Comparison of ENCODE assay signal across 20 cellular contexts in genomic region chr2:96181529-96181928, GRCh38. TPM values are rescaled to one million over a fixed set of nuclear protein-coding genes. Genes with fewer than 3 reads are reported as not detected.
DNase-seq lines count a peak whose midpoint lies in the region; ATAC-seq, FAIRE-seq and TF ChIP-seq lines count a peak whose summit lies in the region.
"Had no signal": no experiment of that assay in that cellular context is flagged by ENCODE, and none has a peak within 500 bp of the region (broad histone marks: within the 10 kb centered on the region; RNA-seq: fewer than 3 reads in every experiment).

No MANE protein-coding gene starts in this region.

- no peak overlapping the region for H2AFZ ChIP-seq in GM12878 (ENCODE audit: control insufficient read depth, low read depth, low read length)

- peaks cover 46% of the 10 kb centered on the region for H3K36me3 Mint-ChIP-seq in stimulated activated effector memory CD8-positive, alpha-beta T cell treated with anti-CD3 and anti-CD28 coated beads, Interleukin-12 subunit alpha, Interleukin-12 subunit beta, amount 100 ng/mL, for 72 hours
- peaks cover 28% of the 10 kb centered on the region for H3K36me3 Mint-ChIP-seq in activated CD8-positive, alpha-beta T cell treated with anti-CD3 and anti-CD28 coated beads, Interleukin-2, amount 10 ng/mL, durations not matched to agents 7 days and 5 days (ENCODE audit: low read depth)

- intact Hi-C loops in GM12878 (cut with micrococcal nuclease; ENCODE audit: unreplicated experiment), result no loop called here

- H3K79me2 ChIP-seq in GM12878 (ENCODE audit: control insufficient read depth, insufficient read depth, low read length), result no peaks in the 10 kb centered on the region

- no peak overlapping the region for H3K4me3 Mint-ChIP-seq in stimulated activated effector memory CD8-positive, alpha-beta T cell treated with anti-CD3 and anti-CD28 coated beads, Interleukin-12 subunit alpha, Interleukin-12 subunit beta, amount 100 ng/mL, for 72 hours
- no peak overlapping the region for H3K4me3 Mint-ChIP-seq in activated CD8-positive, alpha-beta T cell treated with anti-CD3 and anti-CD28 coated beads, Interleukin-2, amount 10 ng/mL, durations not matched to agents 7 days and 5 days
- H3K4me3 Mint-ChIP-seq: CD14-positive monocyte; CD8-positive, alpha-beta memory T cell; HFFc6 had no signal

- H3K9me3 ChIP-seq in GM12878 (replicated peaks; ENCODE audit: control insufficient read depth, insufficient read depth, low read length), result no peaks in the 10 kb centered on the region
- H3K9me3 ChIP-seq: A549, Caco-2, HAP-1 had no signal

- TF ChIP-seq RAD21 in GM12878 (IDR thresholded peaks at IDR 0.05; ENCODE audit: insufficient read depth, low read depth, low read length), result no peak

- no peaks in the 10 kb centered on the region for H3K9me3 Mint-ChIP-seq in stimulated activated effector memory CD8-positive, alpha-beta T cell treated with anti-CD3 and anti-CD28 coated beads, Interleukin-12 subunit alpha, Interleukin-12 subunit beta, amount 100 ng/mL, for 72 hours
- H3K9me3 Mint-ChIP-seq in activated CD8-positive, alpha-beta T cell treated with anti-CD3 and anti-CD28 coated beads, Interleukin-2, amount 10 ng/mL, durations not matched to agents 7 days and 5 days (ENCODE audit: insufficient read depth), result no peaks in the 10 kb centered on the region
- H3K9me3 Mint-ChIP-seq: CD8-positive, alpha-beta memory T cell; HFFc6; IgD-negative memory B cell had no signal

- BruUV-seq in GM12878 (replicated peaks; lab: Mats Ljungman, UMichigan), result no TSS peak

- no peak overlapping the region for H3K4me2 ChIP-seq in GM12878 (ENCODE audit: control insufficient read depth, insufficient read depth)
- H3K4me2 ChIP-seq: A549, KMS-11 had no signal

- no peak for FAIRE-seq in GM12878 (lab: Jason Lieb, UNC)
- FAIRE-seq: A549, GM18507, H1 had no signal

- DNase-seq in GM20000 (ENCODE audit: low spot score), result peak; percentile 12
- no peak for DNase-seq in GM12878 (ENCODE audit: low read depth, low spot score)
- no peak for DNase-seq in stimulated activated effector memory CD8-positive, alpha-beta T cell treated with anti-CD3 and anti-CD28 coated beads, Interleukin-12 subunit alpha, Interleukin-12 subunit beta, amount 100 ng/mL, for 72 hours (ENCODE audit: low spot score in 2 of 2)
- no peak for DNase-seq in pons (ENCODE audit: low spot score)
- DNase-seq in SW 1271 (lab: John Stamatoyannopoulos, UW), result no peak
- DNase-seq in activated CD8-positive, alpha-beta T cell treated with anti-CD3 and anti-CD28 coated beads, Interleukin-2, amount 10 ng/mL, durations not matched to agents 7 days and 5 days, result no peak
- DNase-seq: Caco-2; CD8-positive, alpha-beta memory T cell; HFFc6 had no signal

- H3K4me1 ChIP-seq in GM12878 (ENCODE audit: control insufficient read depth, insufficient read depth, low read length), result peaks cover 2% of the 10 kb centered on the region; the same call in 1 of the 2 replicates
- H3K4me1 ChIP-seq: A549, HAP-1 had no signal

- no peaks in the 10 kb centered on the region for H3K27me3 ChIP-seq in GM12878 (replicated peaks in 1 of 2; ENCODE audit: control insufficient read depth in 2 of 2, insufficient read depth in 2 of 2, low read length in 1 of 2)

- POLR2A ChIA-PET in GM12878 (lab: Charles Lee), result interaction anchor here (1.3 to 1.8 kb wide), 2 partner anchors 27 to 52 kb away, joined by 3 to 7 read pairs; partner anchors contain the start of gene STARD7
- POLR2A ChIA-PET in activated CD8-positive, alpha-beta T cell treated with anti-CD3 and anti-CD28 coated beads, Interleukin-2, amount 10 ng/mL, durations not matched to agents 7 days and 5 days (lab: Charles Lee), result no interaction called here

- CTCF ChIA-PET in GM12878 (lab: Yijun Ruan, JAX), result interaction anchor here (1.1 to 2.7 kb wide), 7 partner anchors 19 to 189 kb away, joined by 3 to 20 read pairs (median 4); partner anchors contain the start of gene ASTL
- CTCF ChIA-PET in activated CD8-positive, alpha-beta T cell treated with anti-CD3 and anti-CD28 coated beads, Interleukin-2, amount 10 ng/mL, durations not matched to agents 7 days and 5 days (lab: Charles Lee), result interaction anchor here (1.1 to 2.0 kb wide), 3 partner anchors 39 to 73 kb away, joined by 3 to 8 read pairs (median 7); no protein-coding TSS in a partner anchor

- peaks cover 23% of the 10 kb centered on the region for H3K4me1 Mint-ChIP-seq in stimulated activated effector memory CD8-positive, alpha-beta T cell treated with anti-CD3 and anti-CD28 coated beads, Interleukin-12 subunit alpha, Interleukin-12 subunit beta, amount 100 ng/mL, for 72 hours
- peaks cover 13% of the 10 kb centered on the region for H3K4me1 Mint-ChIP-seq in activated CD8-positive, alpha-beta T cell treated with anti-CD3 and anti-CD28 coated beads, Interleukin-2, amount 10 ng/mL, durations not matched to agents 7 days and 5 days (ENCODE audit: low read depth)

- no peak overlapping the region for H3K4me3 ChIP-seq in GM12878
- H3K4me3 ChIP-seq: A549, HAP-1 had no signal

- H4K20me1 ChIP-seq in GM12878 (ENCODE audit: control insufficient read depth, insufficient read depth), result no peaks in the 10 kb centered on the region

- no peak for TF ChIP-seq POLR2A in GM12878 (IDR thresholded peaks at IDR 0.05; ENCODE audit: low read depth, low read length)

- peak overlapping the region; percentile 82 for H3K27ac Mint-ChIP-seq in stimulated activated effector memory CD8-positive, alpha-beta T cell treated with anti-CD3 and anti-CD28 coated beads, Interleukin-12 subunit alpha, Interleukin-12 subunit beta, amount 100 ng/mL, for 72 hours
- H3K27ac Mint-ChIP-seq in activated CD8-positive, alpha-beta T cell treated with anti-CD3 and anti-CD28 coated beads, Interleukin-2, amount 10 ng/mL, durations not matched to agents 7 days and 5 days, result no peak overlapping the region
- H3K27ac Mint-ChIP-seq: HFFc6, IgD-negative memory B cell had no signal

- H3K27ac ChIP-seq in GM12878 (ENCODE audit: control insufficient read depth, insufficient read depth), result no peak overlapping the region
- H3K27ac ChIP-seq: A549, KMS-11 had no signal

- no peak overlapping the region for H3K9ac ChIP-seq in GM12878 (ENCODE audit: control insufficient read depth, insufficient read depth, low read length)
- H3K9ac ChIP-seq: KMS-11 had no signal

- ATAC-seq in HG02798 (IDR thresholded peaks at IDR 0.05; ENCODE audit: poor library complexity, unreplicated experiment) (peak; percentile 51), GM12878 (peak; percentile 72)
- ATAC-seq in stimulated activated effector memory CD8-positive, alpha-beta T cell treated with anti-CD3 and anti-CD28 coated beads, Interleukin-12 subunit alpha, Interleukin-12 subunit beta, amount 100 ng/mL, for 72 hours, result no peak
- ATAC-seq in activated CD8-positive, alpha-beta T cell treated with anti-CD3 and anti-CD28 coated beads, Interleukin-2, amount 10 ng/mL, durations not matched to agents 7 days and 5 days, result no peak
- ATAC-seq: A549 had no signal

- TF ChIP-seq CTCF in GM20000 (IDR thresholded peaks at IDR 0.05; ENCODE audit: extremely low read depth, missing control alignments) (no peak), GM12878 (IDR thresholded peaks at IDR 0.05 in 2 of 3, conservative IDR thresholded peaks at IDR 0.05 in 1 of 3; ENCODE audit: control insufficient read depth in 2 of 3, extremely low read depth in 1 of 3, insufficient read depth in 1 of 3, low read depth in 3 of 3, low read length in 3 of 3) (no peak)

- TF ChIP-seq EP300 in GM12878 (IDR thresholded peaks at IDR 0.05; ENCODE audit: borderline replicate concordance in 1 of 2, control insufficient read depth in 1 of 2, low read depth in 2 of 2, low read length in 2 of 2), result no peak

- H3K36me3 ChIP-seq in GM12878 (ENCODE audit: control insufficient read depth in 2 of 2, insufficient read depth in 2 of 2, low read length in 1 of 2), result peaks cover 3 to 15% of the 10 kb centered on the region in 2 experiments

- RAD21 ChIA-PET in GM12878 (lab: Charles Lee; ENCODE audit: unreplicated experiment), result interaction anchor here (1.1 to 1.8 kb wide), 7 partner anchors 18 to 83 kb away, joined by 3 to 10 read pairs (median 4); partner anchors contain the start of gene STARD7

- WGBS in GM12878 (ENCODE audit: insufficient coverage, insufficient replicate concordance, low lambda C conversion rate, missing lambda C conversion rate), result 29% methylated on average over 5 of the region's 5 CpGs

- in situ Hi-C loops in GM12878 (cut with MboI), result no loop called here

- peaks cover 2% of the 10 kb centered on the region for H3K27me3 Mint-ChIP-seq in activated CD8-positive, alpha-beta T cell treated with anti-CD3 and anti-CD28 coated beads, Interleukin-2, amount 10 ng/mL, durations not matched to agents 7 days and 5 days (ENCODE audit: low read depth)
- H3K27me3 Mint-ChIP-seq: CD8-positive, alpha-beta memory T cell had no signal

- SMC1A ChIA-PET in GM12878 (lab: Charles Lee; ENCODE audit: uncharacterized antibody, unreplicated experiment), result interaction anchor here (1.1 to 3.5 kb wide), 7 partner anchors 19 to 159 kb away, joined by 3 to 19 read pairs (median 4); partner anchors contain the start of gene ASTL

RNA-seq across cellular contexts. Expression of gene STARD7, which starts 27.1 kb away (rescaled TPM):
- total RNA-seq in GM12878 (2013; cell fraction: nucleolus; rRNA removed), result 140 and 161 TPM in 2 replicates
- total RNA-seq in GM12878 (2014; rRNA removed) (215 and 229 TPM in 2 replicates), GM12878 (2014; rRNA removed; fragmentation: Illumina TruSeq; extraction: Trizol) (148 and 153 TPM in 2 replicates), GM12878 (2021) (194 and 200 TPM in 2 replicates)
- 84.4 TPM for polyA plus RNA-seq in GM12878 (2011; ENCODE audit: low read depth)
- polyA plus RNA-seq in GM12878 (2011; rRNA removed) (139 and 142 TPM in 2 replicates), GM12878 (2014; fragmentation: Illumina TruSeq; extraction: Trizol) (154 and 182 TPM in 2 replicates), GM12878 (2014; fragmentation: Nextera tagmentation; extraction: Ambion mirVana) (100 to 1,000 TPM in 1 of 2 experiments, 10 to 100 TPM in 1; 85.4 to 114 TPM), GM12878 (2014; rRNA removed) (120 and 123 TPM in 2 replicates), GM12878 (2016; fragmentation: Nextera tagmentation; extraction: Ambion mirVana) (100 to 1,000 TPM; 225 to 237 TPM)
- 75.3 and 92.3 TPM in 2 replicates for polyA plus RNA-seq in GM12878 (2011; cell fraction: cytosol; rRNA removed)
- 89.9 and 96.0 TPM in 2 replicates for polyA plus RNA-seq in GM12878 (2011; cell fraction: nucleus; rRNA removed)
- 81.5 and 83.0 TPM in 2 replicates for polyA plus RNA-seq in GM12878 (2012)
- polyA minus RNA-seq in GM12878 (2011; rRNA and poly(A)+ RNA removed), result 88.6 and 126 TPM in 2 replicates
- 52.3 and 75.1 TPM in 2 replicates for polyA minus RNA-seq in GM12878 (2011; cell fraction: cytosol; rRNA and poly(A)+ RNA removed)
- 65.0 and 122 TPM in 2 replicates for polyA minus RNA-seq in GM12878 (2011; cell fraction: nucleus; rRNA and poly(A)+ RNA removed)
- total RNA-seq in activated CD8-positive, alpha-beta T cell treated with anti-CD3 and anti-CD28 coated beads, Interleukin-2, amount 10 ng/mL, durations not matched to agents 7 days and 5 days, result 100 to 1,000 TPM; 139 to 143 TPM

RNA-seq across cellular contexts. Expression of gene DUSP2, which starts 36.3 kb away (rescaled TPM):
- total RNA-seq in GM12878 (2013; cell fraction: nucleolus; rRNA removed), result 404 and 419 TPM in 2 replicates
- total RNA-seq in GM12878 (2014; rRNA removed), result 212 and 227 TPM in 2 replicates
- total RNA-seq in GM12878 (2014; rRNA removed; fragmentation: Illumina TruSeq; extraction: Trizol), result 57.4 and 58.0 TPM in 2 replicates
- total RNA-seq in GM12878 (2021), result 181 and 194 TPM in 2 replicates
- polyA plus RNA-seq in GM12878 (2011; ENCODE audit: low read depth), result 22.1 TPM
- polyA plus RNA-seq in GM12878 (2011; rRNA removed), result 47.5 and 84.3 TPM in 2 replicates
- polyA plus RNA-seq in GM12878 (2011; cell fraction: cytosol; rRNA removed), result 146 and 184 TPM in 2 replicates
- polyA plus RNA-seq in GM12878 (2011; cell fraction: nucleus; rRNA removed), result 522 and 621 TPM in 2 replicates
- polyA plus RNA-seq in GM12878 (2012), result 61.4 and 155 TPM in 2 replicates
- polyA plus RNA-seq in GM12878 (2014; fragmentation: Illumina TruSeq; extraction: Trizol), result 11.9 and 35.6 TPM in 2 replicates
- 10 to 100 TPM in 1 of 2 experiments, 1 to 10 TPM in 1; 9.7 to 34.6 TPM for polyA plus RNA-seq in GM12878 (2014; fragmentation: Nextera tagmentation; extraction: Ambion mirVana)
- polyA plus RNA-seq in GM12878 (2014; rRNA removed), result 158 and 168 TPM in 2 replicates
- 10 to 100 TPM; 10.2 to 56.4 TPM for polyA plus RNA-seq in GM12878 (2016; fragmentation: Nextera tagmentation; extraction: Ambion mirVana)
- polyA minus RNA-seq in GM12878 (2011; rRNA and poly(A)+ RNA removed), result 98.2 and 232 TPM in 2 replicates
- polyA minus RNA-seq in GM12878 (2011; cell fraction: cytosol; rRNA and poly(A)+ RNA removed), result 87.6 and 111 TPM in 2 replicates
- polyA minus RNA-seq in GM12878 (2011; cell fraction: nucleus; rRNA and poly(A)+ RNA removed), result 636 and 718 TPM in 2 replicates
- 10 to 100 TPM; 20.3 to 21.2 TPM for total RNA-seq in activated CD8-positive, alpha-beta T cell treated with anti-CD3 and anti-CD28 coated beads, Interleukin-2, amount 10 ng/mL, durations not matched to agents 7 days and 5 days

RNA-seq across cellular contexts. Expression of gene ASTL, which starts 43.2 kb away (rescaled TPM):
- total RNA-seq in GM12878 (2013; cell fraction: nucleolus; rRNA removed), result 0.76 and 2.4 TPM in 2 replicates
- total RNA-seq in GM12878 (2014; rRNA removed) (0.27 and 0.40 TPM in 2 replicates), GM12878 (2014; rRNA removed; fragmentation: Illumina TruSeq; extraction: Trizol) (0.54 TPM in 1 of 2 replicates, not detected in the other), GM12878 (2021) (0.43 and 1.0 TPM in 2 replicates)
- 0.72 TPM for polyA plus RNA-seq in GM12878 (2011; ENCODE audit: low read depth)
- polyA plus RNA-seq in GM12878 (2011; rRNA removed) (0.10 and 0.37 TPM in 2 replicates), GM12878 (2014; fragmentation: Illumina TruSeq; extraction: Trizol) (0.24 TPM in 1 of 2 replicates, not detected in the other), GM12878 (2014; fragmentation: Nextera tagmentation; extraction: Ambion mirVana) (not detected), GM12878 (2014; rRNA removed) (0.18 and 0.37 TPM in 2 replicates), GM12878 (2016; fragmentation: Nextera tagmentation; extraction: Ambion mirVana) (not detected)
- 0.34 and 0.53 TPM in 2 replicates for polyA plus RNA-seq in GM12878 (2011; cell fraction: cytosol; rRNA removed)
- polyA plus RNA-seq in GM12878 (2011; cell fraction: nucleus; rRNA removed), result 2.4 TPM in 2 replicates
- 1.3 and 2.0 TPM in 2 replicates for polyA plus RNA-seq in GM12878 (2012)
- polyA minus RNA-seq in GM12878 (2011; rRNA and poly(A)+ RNA removed), result 0.52 and 0.95 TPM in 2 replicates
- polyA minus RNA-seq in GM12878 (2011; cell fraction: cytosol; rRNA and poly(A)+ RNA removed), result not detected in 2 replicates
- 0.77 TPM in 1 of 2 replicates, not detected in the other for polyA minus RNA-seq in GM12878 (2011; cell fraction: nucleus; rRNA and poly(A)+ RNA removed)
- under 1 TPM in 1 of 2 experiments, not detected in 1; 0.34 TPM for total RNA-seq in activated CD8-positive, alpha-beta T cell treated with anti-CD3 and anti-CD28 coated beads, Interleukin-2, amount 10 ng/mL, durations not matched to agents 7 days and 5 days
- total RNA-seq: Daoy, HT1080 had no signal
- polyA plus RNA-seq: A549, BJ, CD14-positive monocyte, IgD-negative memory B cell had no signal

Comparison
In these comparisons a context has a peak if more than half of its experiments do, and no peak if none do; other contexts are left out.
1. ATAC-seq: peak in HG02798 (single experiment) and GM12878 (single experiment); none in stimulated activated effector memory CD8-positive, alpha-beta T cell treated with anti-CD3 and anti-CD28 coated beads, Interleukin-12 subunit alpha, Interleukin-12 subunit beta, amount 100 ng/mL, for 72 hours (single experiment) and activated CD8-positive, alpha-beta T cell treated with anti-CD3 and anti-CD28 coated beads, Interleukin-2, amount 10 ng/mL, durations not matched to agents 7 days and 5 days (single experiment).